10 cellular contexts compared by ENCODE assay signal in the genomic region with DNA sequence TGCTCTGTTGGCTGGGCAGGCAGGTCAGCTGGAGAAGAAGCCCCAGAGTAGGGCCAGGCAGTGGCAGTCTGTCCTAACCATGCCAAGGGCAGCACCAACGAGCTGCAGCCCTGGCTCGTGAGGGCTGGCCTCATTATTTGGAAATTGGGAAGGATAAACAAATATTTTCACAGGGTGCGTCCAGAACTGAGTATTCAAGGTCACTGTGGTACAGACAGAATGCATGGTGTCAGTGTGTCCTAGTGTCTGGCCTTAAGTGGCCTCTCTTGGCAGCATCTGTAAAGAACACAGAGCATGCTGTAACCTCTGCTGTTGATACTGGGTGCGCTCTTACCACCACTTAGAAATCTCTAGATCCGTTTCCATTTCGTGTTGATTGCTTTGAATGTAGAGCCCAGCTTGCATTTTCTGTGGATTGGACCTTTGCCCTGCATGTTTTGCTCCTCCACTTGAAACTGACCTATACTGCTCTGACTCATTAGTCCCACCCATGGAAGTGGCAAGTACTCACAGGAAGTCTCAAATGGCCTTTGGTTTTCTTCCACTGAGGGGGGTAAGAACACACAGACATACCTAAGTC.
A peak's percentile ranks its signal among the peaks of the same experiment; 100 is the strongest.
DNase-seq lines count a peak whose midpoint lies in the region; ATAC-seq and TF ChIP-seq lines count a peak whose summit lies in the region.
"Had no signal": no experiment of that assay in that cellular context is flagged by ENCODE, and none has a peak within 500 bp of the region (broad histone marks: within the 10 kb centered on the region; RNA-seq: fewer than 3 reads in every experiment).

No MANE protein-coding gene starts in this region.

- H2AFZ ChIP-seq in PC-3 (ENCODE audit: low read length), result peak overlapping the region; percentile 33
- H2AFZ ChIP-seq in parathyroid adenoma, result peak overlapping the region; percentile 51

- BruUV-seq in PC-3 (replicated peaks; lab: Mats Ljungman, UMichigan), result no TSS peak

- H3K27ac Mint-ChIP-seq in stimulated activated naive B cell treated with anti-CD40 and anti-IgM and Interleukin-4, amounts not matched to agents 10 μg/mL and 1 μg/mL and 100 μg/mL, for 72 hours, result no peak overlapping the region

- H3K27ac ChIP-seq in PC-3 (ENCODE audit: low read length) (peak overlapping the region; percentile 95), parathyroid adenoma (no peak overlapping the region), transverse colon (no peak overlapping the region)
- H3K27ac ChIP-seq: SJSA1 had no signal

- H3K4me3 ChIP-seq in PC-3 (ENCODE audit: low read length), result peak overlapping the region; percentile 34; the same call in 1 of the 2 replicates
- H3K4me3 ChIP-seq in fibroblast of villous mesenchyme (ENCODE audit: low read depth, low read length), result no peak overlapping the region
- no peak overlapping the region for H3K4me3 ChIP-seq in parathyroid adenoma (ENCODE audit: low read depth, low read length)
- H3K4me3 ChIP-seq in transverse colon, result no peak overlapping the region
- H3K4me3 ChIP-seq: SJSA1 had no signal

- peaks cover 0 to 2% of the 10 kb centered on the region in 2 donors for H3K9me3 Mint-ChIP-seq in stimulated activated naive B cell treated with anti-CD40 and anti-IgM and Interleukin-4, amounts not matched to agents 10 μg/mL and 1 μg/mL and 100 μg/mL, for 72 hours

- H3K36me3 ChIP-seq in PC-3 (ENCODE audit: low read depth, low read length), result no peaks in the 10 kb centered on the region
- H3K36me3 ChIP-seq in parathyroid adenoma (ENCODE audit: control insufficient read depth, insufficient read depth, low read length), result no peaks in the 10 kb centered on the region
- H3K36me3 ChIP-seq in transverse colon, result no peaks in the 10 kb centered on the region
- H3K36me3 ChIP-seq: SJSA1 had no signal

- H3K27me3 ChIP-seq in PC-3 (ENCODE audit: low read length) (no peaks in the 10 kb centered on the region), parathyroid adenoma (ENCODE audit: control insufficient read depth, insufficient read depth, low read length) (no peaks in the 10 kb centered on the region), transverse colon (no peaks in the 10 kb centered on the region)

- in situ Hi-C loops in transverse colon (cut with MboI; ENCODE audit: low pct_ligation_motif_present in 1 of 4, low pct_unique_long_range_greater_than_20kb in 1 of 4, low sequenced_read_pairs in 3 of 4), result no loop called here

- no peak for TF ChIP-seq CTCF in PC-3 (conservative IDR thresholded peaks at IDR 0.05; ENCODE audit: low read depth, low read length)
- TF ChIP-seq CTCF in fibroblast of villous mesenchyme (IDR thresholded peaks at IDR 0.05; ENCODE audit: insufficient read depth, low read depth, low read length), result no peak
- TF ChIP-seq CTCF in parathyroid adenoma (IDR thresholded peaks at IDR 0.05), result no peak
- no peak for TF ChIP-seq CTCF in transverse colon (IDR thresholded peaks at IDR 0.05)

- H3K4me2 ChIP-seq in PC-3 (ENCODE audit: low read length) (peak overlapping the region; percentile 75), parathyroid adenoma (ENCODE audit: low read length) (no peak overlapping the region)

- H3F3A ChIP-seq in PC-3 (ENCODE audit: low read length, unreplicated experiment), result no peaks in the 10 kb centered on the region

- H3K4me1 ChIP-seq in PC-3 (ENCODE audit: insufficient read depth, low read length), result peaks cover 59% of the 10 kb centered on the region
- peaks cover 6% of the 10 kb centered on the region for H3K4me1 ChIP-seq in parathyroid adenoma
- no peaks in the 10 kb centered on the region for H3K4me1 ChIP-seq in transverse colon

- H3K36me3 Mint-ChIP-seq in stimulated activated naive B cell treated with anti-CD40 and anti-IgM and Interleukin-4, amounts not matched to agents 10 μg/mL and 1 μg/mL and 100 μg/mL, for 72 hours, result no peaks in the 10 kb centered on the region

- H3K4me1 Mint-ChIP-seq in stimulated activated naive B cell treated with anti-CD40 and anti-IgM and Interleukin-4, amounts not matched to agents 10 μg/mL and 1 μg/mL and 100 μg/mL, for 72 hours, result no peaks in the 10 kb centered on the region

- H3K9me3 ChIP-seq in PC-3 (ENCODE audit: low read length), result no peaks in the 10 kb centered on the region
- no peaks in the 10 kb centered on the region for H3K9me3 ChIP-seq in parathyroid adenoma (ENCODE audit: control insufficient read depth, low read length)
- no peaks in the 10 kb centered on the region for H3K9me3 ChIP-seq in transverse colon
- H3K9me3 ChIP-seq: SJSA1 had no signal

- POLR2A ChIA-PET in PC-3 (lab: Charles Lee; ENCODE audit: unreplicated experiment), result interaction anchor here (0.5 kb wide), 1 partner anchor 54 kb away, joined by 4 read pairs; no protein-coding TSS in a partner anchor

- H3K79me2 ChIP-seq in PC-3 (ENCODE audit: low read length) (no peaks in the 10 kb centered on the region), parathyroid adenoma (no peaks in the 10 kb centered on the region)

- 56% methylated on average over 6 of the region's 6 CpGs; no CpG with 5 or more reads in 1 of the 2 donors for WGBS in transverse colon (ENCODE audit: low coverage in 1 of 2), 2 donors

- DNase-seq in Daoy (ENCODE audit: low read depth), result peak; percentile 87
- DNase-seq in PC-3, result peak; percentile 93
- DNase-seq in fibroblast of villous mesenchyme (ENCODE audit: low read depth), result peak; percentile 66
- DNase-seq in transverse colon, result no peak
- DNase-seq in stimulated activated naive B cell treated with anti-CD40 and anti-IgM and Interleukin-4, amounts not matched to agents 10 μg/mL and 1 μg/mL and 100 μg/mL, for 72 hours, result no peak
- DNase-seq: NCI-H1417 treated with DMSO at 0.1 percent for 48 hours had no signal

- intact Hi-C loops in PC-3 (cut with micrococcal nuclease), result loop anchor here (1.0 to 10.0 kb wide), 7 partner anchors 15 to 133 kb away; no protein-coding TSS in a partner anchor
- intact Hi-C loops in transverse colon (cut with DNase I; ENCODE audit: low total_unique reads), result no loop called here

- H3K27me3 Mint-ChIP-seq in stimulated activated naive B cell treated with anti-CD40 and anti-IgM and Interleukin-4, amounts not matched to agents 10 μg/mL and 1 μg/mL and 100 μg/mL, for 72 hours, result peaks cover 0 to 21% of the 10 kb centered on the region in 2 donors

- H4K20me1 ChIP-seq in PC-3 (ENCODE audit: low read length), result no peaks in the 10 kb centered on the region

- no peak for TF ChIP-seq POLR2A in transverse colon (IDR thresholded peaks at IDR 0.05)

- CTCF ChIA-PET in PC-3 (lab: Charles Lee), result interaction anchor here (0.6 to 0.7 kb wide), 3 partner anchors 11 to 135 kb away, joined by 3 to 13 read pairs (median 3); no protein-coding TSS in a partner anchor

- H3K9ac ChIP-seq in PC-3 (ENCODE audit: low read length) (peak overlapping the region; percentile 69), parathyroid adenoma (no peak overlapping the region)

- H3K9me2 ChIP-seq in PC-3 (replicated peaks; ENCODE audit: low read length), result no peaks in the 10 kb centered on the region

- no peak for TF ChIP-seq EP300 in transverse colon (IDR thresholded peaks at IDR 0.05; ENCODE audit: low read depth)

- ATAC-seq in PC-3 (peak; percentile 91), HG02840 (IDR thresholded peaks at IDR 0.05; ENCODE audit: low FRiP score, unreplicated experiment) (no peak), HG03442 (IDR thresholded peaks at IDR 0.05; ENCODE audit: unreplicated experiment) (no peak)
- no peak for ATAC-seq in stimulated activated naive B cell treated with anti-CD40 and anti-IgM and Interleukin-4, amounts not matched to agents 10 μg/mL and 1 μg/mL and 100 μg/mL, for 72 hours (replicated peaks)

- no peak overlapping the region for H3K4me3 Mint-ChIP-seq in stimulated activated naive B cell treated with anti-CD40 and anti-IgM and Interleukin-4, amounts not matched to agents 10 μg/mL and 1 μg/mL and 100 μg/mL, for 72 hours

Comparison
In these comparisons a context has a peak if more than half of its experiments do, and no peak if none do; other contexts are left out.
1. DNase-seq: peak in Daoy (single experiment), PC-3 (single experiment) and fibroblast of villous mesenchyme (single experiment); none in transverse colon (single experiment) and stimulated activated naive B cell treated with anti-CD40 and anti-IgM and Interleukin-4, amounts not matched to agents 10 μg/mL and 1 μg/mL and 100 μg/mL, for 72 hours (single experiment).